7 cellular contexts compared by ENCODE assay signal in genomic region chr20:33995053-33995816, GRCh38. TPM values are rescaled to one million over a fixed set of nuclear protein-coding genes. Genes with fewer than 3 reads are reported as not detected.
DNase-seq lines count a peak whose midpoint lies in the region; ATAC-seq lines count a peak whose summit lies in the region.

No MANE protein-coding gene starts in this region.

- H3K27me3 ChIP-seq in GM23248 (replicated peaks; ENCODE audit: insufficient read depth) (no peaks in the 10 kb centered on the region), endocrine pancreas (ENCODE audit: control insufficient read depth, insufficient read depth, low read length) (no peaks in the 10 kb centered on the region), neuronal stem cell (ENCODE audit: control insufficient read depth in 3 of 3, insufficient read depth in 3 of 3, low read depth in 1 of 3, low read length in 3 of 3) (no peaks in the 10 kb centered on the region)

- no peak overlapping the region for H2BK120ac ChIP-seq in neuronal stem cell (ENCODE audit: low read depth, low read length)

- no peaks in the 10 kb centered on the region for H3K36me3 ChIP-seq in GM23248 (ENCODE audit: low read depth)
- H3K36me3 ChIP-seq in endocrine pancreas (ENCODE audit: control insufficient read depth, insufficient read depth, low read length): no peaks in the 10 kb centered on the region
- H3K36me3 ChIP-seq in neuronal stem cell (replicated peaks in 1 of 2; ENCODE audit: control insufficient read depth in 2 of 2, insufficient read depth in 2 of 2, low read length in 2 of 2): peaks cover 0 to 18% of the 10 kb centered on the region in 2 donors

- H2BK15ac ChIP-seq in neuronal stem cell (ENCODE audit: low read length): no peak overlapping the region

- H3K9me2 ChIP-seq in GM23248 (ENCODE audit: insufficient read depth): no peaks in the 10 kb centered on the region

- H2BK12ac ChIP-seq in neuronal stem cell (ENCODE audit: low read length): no peak overlapping the region

- H3K14ac ChIP-seq in neuronal stem cell (ENCODE audit: low read length): no peak overlapping the region

- H3K18ac ChIP-seq in neuronal stem cell (ENCODE audit: low read length): no peak overlapping the region

- H2BK5ac ChIP-seq in neuronal stem cell (ENCODE audit: low read length): no peak overlapping the region

- H4K91ac ChIP-seq in neuronal stem cell (ENCODE audit: low read depth, low read length, poor library complexity): no peak overlapping the region

- H3K4me2 ChIP-seq in GM23248 (ENCODE audit: unreplicated experiment) (peak overlapping the region; percentile 97), neuronal stem cell (ENCODE audit: insufficient read depth, low read length, poor library complexity, severe bottlenecking) (peak overlapping the region; percentile 49)

- H3K23ac ChIP-seq in neuronal stem cell (ENCODE audit: low read depth, low read length, poor library complexity): no peak overlapping the region

- H2AFZ ChIP-seq in GM23248 (peak overlapping the region; percentile 63), neuronal stem cell (ENCODE audit: low read length) (no peak overlapping the region)

- DNase-seq in GM23248 (peak; percentile 60), OCI-M1 (lab: John Stamatoyannopoulos, UW) (peak; percentile 47), neuronal stem cell (ENCODE audit: low spot score) (no peak), NCI-H2196 (lab: John Stamatoyannopoulos, UW; ENCODE audit: unreplicated experiment) (no peak)

- no peaks in the 10 kb centered on the region for H3K79me1 ChIP-seq in neuronal stem cell (ENCODE audit: low read depth, low read length)

- H2AK5ac ChIP-seq in neuronal stem cell (ENCODE audit: low read depth, low read length): no peak overlapping the region

- H3K4me3 ChIP-seq in GM23248: peak overlapping the region; percentile 94
- peak overlapping the region; percentile 84 for H3K4me3 ChIP-seq in endocrine pancreas (ENCODE audit: control insufficient read depth, insufficient read depth, low read length)
- H3K4me3 ChIP-seq in neuronal stem cell (ENCODE audit: low read length in 2 of 2): peak overlapping the region; percentile 91 to 98

- peaks cover 77% of the 10 kb centered on the region for H3K79me2 ChIP-seq in GM23248 (ENCODE audit: insufficient read depth)

- H3F3A ChIP-seq in GM23248 (ENCODE audit: insufficient read depth): peaks cover 17% of the 10 kb centered on the region

- no peaks in the 10 kb centered on the region for H3K9me3 ChIP-seq in GM23248 (ENCODE audit: low read depth)
- no peaks in the 10 kb centered on the region for H3K9me3 ChIP-seq in endocrine pancreas (ENCODE audit: control insufficient read depth, low read length)
- H3K9me3 ChIP-seq in neuronal stem cell (replicated peaks in 1 of 2; ENCODE audit: control insufficient read depth in 2 of 2, insufficient read depth in 1 of 2, low read depth in 1 of 2, low read length in 2 of 2): no peaks in the 10 kb centered on the region

- in situ Hi-C loops in GM23248 (cut with MboI): no loop called here

- no peak overlapping the region for H4K8ac ChIP-seq in neuronal stem cell (ENCODE audit: low read depth, low read length)

- peak overlapping the region; percentile 92 for H3K27ac ChIP-seq in GM23248
- no peak overlapping the region for H3K27ac ChIP-seq in neuronal stem cell (replicated peaks; ENCODE audit: low read length)

- ATAC-seq in GM19463 (IDR thresholded peaks at IDR 0.05; ENCODE audit: unreplicated experiment) (no peak), GM21619 (IDR thresholded peaks at IDR 0.05; ENCODE audit: unreplicated experiment) (no peak)

- peaks cover 14% of the 10 kb centered on the region; the same call in 1 of the 2 replicates for H4K20me1 ChIP-seq in GM23248 (ENCODE audit: insufficient read depth)

- H3K4me1 ChIP-seq in GM23248 (ENCODE audit: insufficient read depth): peaks cover 20% of the 10 kb centered on the region
- peaks cover 10% of the 10 kb centered on the region for H3K4me1 ChIP-seq in endocrine pancreas (ENCODE audit: control insufficient read depth, insufficient read depth, low read length)
- peaks cover 13 to 14% of the 10 kb centered on the region in 2 donors for H3K4me1 ChIP-seq in neuronal stem cell (ENCODE audit: control insufficient read depth in 2 of 2, insufficient read depth in 1 of 2, low read depth in 1 of 2, low read length in 2 of 2)

- H3K9ac ChIP-seq in GM23248 (peak overlapping the region; percentile 90), endocrine pancreas (ENCODE audit: control insufficient read depth, insufficient read depth, low read length) (peak overlapping the region; percentile 63), neuronal stem cell (ENCODE audit: low read depth, low read length, poor library complexity) (no peak overlapping the region)

- H3K4ac ChIP-seq in neuronal stem cell (ENCODE audit: low read length): no peak overlapping the region

- 12 to 13% methylated on average over 8 of the region's 8 CpGs for WGBS in GM23248 (ENCODE audit: low coverage in 1 of 2, low lambda C conversion rate in 2 of 2, missing lambda C conversion rate in 2 of 2), 2 experiments
- no CpG with 5 or more reads among the region's 8 CpGs for WGBS in neuronal stem cell (ENCODE audit: extremely low coverage in 2 of 2, insufficient read length in 2 of 2, insufficient replicate concordance in 1 of 2), 2 donors

RNA-seq across cellular contexts. Expression of gene RALY, which starts 1.5 kb away (rescaled TPM):
- total RNA-seq in GM23248 (2014; rRNA removed; shearing (Covaris generic)): 65.4 and 66.3 TPM in 2 replicates
- polyA plus RNA-seq in GM23248 (2016; fragmentation: Nextera tagmentation; extraction: Ambion mirVana): 107 and 113 TPM in 2 replicates
- polyA plus RNA-seq in neuronal stem cell (2013, experiment 1 of 2): 147 TPM
- 144 TPM for polyA plus RNA-seq in neuronal stem cell (2013, experiment 2 of 2)

Comparison
In these comparisons a context has a peak if more than half of its experiments do, and no peak if none do; other contexts are left out.
1. DNase-seq: peak in GM23248 (single experiment) and OCI-M1 (single experiment); none in neuronal stem cell (single experiment) and NCI-H2196 (single experiment).
2. Peak in every context shown above with its lines, with median percentiles within 50 percentile points of each other: H3K4me3 ChIP-seq.